Comparison of ENCODE assay signal across 13 cellular contexts in genomic region chr7:69814421-69814962, GRCh38.
DNase-seq lines count a peak whose midpoint lies in the region; ATAC-seq and TF ChIP-seq lines count a peak whose summit lies in the region.
"Had no signal": no experiment of that assay in that cellular context is flagged by ENCODE, and none has a peak within 500 bp of the region (broad histone marks: within the 10 kb centered on the region; RNA-seq: fewer than 3 reads in every experiment).

No MANE protein-coding gene starts in this region.

- H3K36me3 ChIP-seq in upper lobe of right lung = no peaks in the 10 kb centered on the region
- H3K36me3 ChIP-seq: HAP-1, ovary had no signal

- intact Hi-C loops in Right ventricle myocardium inferior (cut with DNase I) (no loop called here), cardiac septum (cut with DNase I) (no loop called here), upper lobe of right lung (cut with DNase I) (no loop called here)

- H3K9me3 Mint-ChIP-seq in neural crest cell = no peaks in the 10 kb centered on the region
- H3K9me3 Mint-ChIP-seq: immature natural killer cell had no signal

- DNase-seq in Right ventricle myocardium inferior (ENCODE audit: missing footprints) (no peak), cardiac septum (ENCODE audit: low spot score) (no peak), fibroblast of peridontal ligament (ENCODE audit: extremely low read depth) (peak; percentile 49), neural crest cell (ENCODE audit: low read depth, low spot score) (peak; percentile 32), upper lobe of right lung (no peak), omental fat pad (ENCODE audit: low spot score) (no peak), NCI-H2196 treated with DMSO at 0.1 percent for 48 hours (lab: John Stamatoyannopoulos, UW; ENCODE audit: unreplicated experiment) (no peak)
- DNase-seq: activated CD4-positive, alpha-beta T cell treated with anti-CD3 and anti-CD28 coated beads, Interleukin-2, amount 10 ng/mL, durations not matched to agents 7 days and 5 days; immature natural killer cell; NCI-H446 treated with DMSO at 0.1 percent for 48 hours; ovary had no signal

- H3K27me3 ChIP-seq in upper lobe of right lung = no peaks in the 10 kb centered on the region
- H3K27me3 ChIP-seq: ovary had no signal

- H3K4me1 ChIP-seq in upper lobe of right lung = peaks cover 19% of the 10 kb centered on the region

- no peaks in the 10 kb centered on the region for H3K9me3 ChIP-seq in upper lobe of right lung
- H3K9me3 ChIP-seq: HAP-1, ovary had no signal

- peaks cover 56% of the 10 kb centered on the region for H3K4me1 Mint-ChIP-seq in neural crest cell
- H3K4me1 Mint-ChIP-seq: activated CD4-positive, alpha-beta T cell treated with anti-CD3 and anti-CD28 coated beads, Interleukin-2, amount 10 ng/mL, durations not matched to agents 7 days and 5 days; immature natural killer cell had no signal

- peaks cover 6% of the 10 kb centered on the region for H3K27me3 Mint-ChIP-seq in neural crest cell (ENCODE audit: low read depth)

- TF ChIP-seq CTCF in neural crest cell (conservative IDR thresholded peaks at IDR 0.05) = no peak
- no peak for TF ChIP-seq CTCF in upper lobe of right lung (IDR thresholded peaks at IDR 0.05)
- no peak for TF ChIP-seq CTCF in omental fat pad (IDR thresholded peaks at IDR 0.05)

- no peaks in the 10 kb centered on the region for H3K36me3 Mint-ChIP-seq in neural crest cell (ENCODE audit: low read depth)
- H3K36me3 Mint-ChIP-seq: immature natural killer cell had no signal

- no peak overlapping the region for H3K27ac ChIP-seq in upper lobe of right lung
- H3K27ac ChIP-seq: ovary had no signal

- H3K4me3 ChIP-seq in upper lobe of right lung = no peak overlapping the region
- H3K4me3 ChIP-seq: HAP-1, ovary had no signal

- H3K4me3 Mint-ChIP-seq in neural crest cell = peak overlapping the region; percentile 54
- H3K4me3 Mint-ChIP-seq: activated CD4-positive, alpha-beta T cell treated with anti-CD3 and anti-CD28 coated beads, Interleukin-2, amount 10 ng/mL, durations not matched to agents 7 days and 5 days; immature natural killer cell had no signal

- peak; percentile 88 for ATAC-seq in Right ventricle myocardium inferior
- ATAC-seq in upper lobe of right lung = peak; percentile 46
- ATAC-seq in HG03457 (IDR thresholded peaks at IDR 0.05; ENCODE audit: unreplicated experiment) = no peak
- ATAC-seq in omental fat pad (ENCODE audit: low FRiP score) = no peak

- H3K27ac Mint-ChIP-seq in neural crest cell (ENCODE audit: unreplicated experiment) = peak overlapping the region; percentile 79
- H3K27ac Mint-ChIP-seq: activated CD4-positive, alpha-beta T cell treated with anti-CD3 and anti-CD28 coated beads, Interleukin-2, amount 10 ng/mL, durations not matched to agents 7 days and 5 days; immature natural killer cell had no signal

Comparison
In these comparisons a context has a peak if more than half of its experiments do, and no peak if none do; other contexts are left out.
1. ATAC-seq: peak in Right ventricle myocardium inferior (single experiment) and upper lobe of right lung (single experiment); none in HG03457 (single experiment) and omental fat pad (single experiment).
2. DNase-seq: peak in fibroblast of peridontal ligament (single experiment) and neural crest cell (single experiment); none in Right ventricle myocardium inferior (single experiment), cardiac septum (single experiment), upper lobe of right lung (single experiment), omental fat pad (single experiment) and NCI-H2196 treated with DMSO at 0.1 percent for 48 hours (single experiment).